17 cellular contexts compared by ENCODE assay signal in genomic region chr1:31122101-31122735, GRCh38. TPM values are rescaled to one million over a fixed set of nuclear protein-coding genes. Genes with fewer than 3 reads are reported as not detected.
A peak's percentile ranks its signal among the peaks of the same experiment; 100 is the strongest.
DNase-seq lines count a peak whose midpoint lies in the region; ATAC-seq, FAIRE-seq and TF ChIP-seq lines count a peak whose summit lies in the region.
"Had no signal": no experiment of that assay in that cellular context is flagged by ENCODE, and none has a peak within 500 bp of the region (broad histone marks: within the 10 kb centered on the region; RNA-seq: fewer than 3 reads in every experiment).

No MANE protein-coding gene starts in this region.

- TF ChIP-seq RAD21 in HepG2 (CRISPR knock-in tag; IDR thresholded peaks at IDR 0.05): no peak

- no peak for TF ChIP-seq POLR2A in HepG2 (IDR thresholded peaks at IDR 0.05; ENCODE audit: insufficient read depth in 1 of 2, low read depth in 2 of 2, low read length in 2 of 2)
- no peak for TF ChIP-seq POLR2A in right lobe of liver (IDR thresholded peaks at IDR 0.05)

- H3K27me3 ChIP-seq in HepG2 (ENCODE audit: control insufficient read depth in 1 of 2, insufficient read depth in 2 of 2, low read length in 2 of 2): peaks cover 0 to 4% of the 10 kb centered on the region in 2 experiments; a peak in 1 of 5 replicates
- H3K27me3 ChIP-seq in right lobe of liver: no peaks in the 10 kb centered on the region
- no peaks in the 10 kb centered on the region; the same call in 1 of the 2 replicates for H3K27me3 ChIP-seq in SJCRH30
- H3K27me3 ChIP-seq: heart right ventricle, vagina had no signal

- H3K36me3 Mint-ChIP-seq in T-cell: no peaks in the 10 kb centered on the region
- H3K36me3 Mint-ChIP-seq: CD4-positive, CD25-positive, alpha-beta regulatory T cell had no signal

- 39% methylated on average over 6 of the region's 6 CpGs for WGBS in HepG2 (ENCODE audit: low lambda C conversion rate)
- WGBS in right lobe of liver (ENCODE audit: insufficient coverage, low coverage, low lambda C conversion rate, missing lambda C conversion rate): 100% methylated on average over 1 of the region's 6 CpGs

- DNase-seq in HepG2 (ENCODE audit: low spot score) (no peak), right lobe of liver (no peak), SJCRH30 (peak; percentile 63 to 76), iPS-NIHi11 (ENCODE audit: low spot score) (peak; percentile 31), SIG-M5 (lab: John Stamatoyannopoulos, UW) (no peak), T-cell (no peak)
- DNase-seq: CD4-positive, CD25-positive, alpha-beta regulatory T cell; central memory CD4-positive, alpha-beta T cell; effector CD8-positive, alpha-beta T cell; heart right ventricle; mucosa of descending colon; NCI-H2029 had no signal

- peaks cover 0 to 3% of the 10 kb centered on the region in 2 donors for H3K27me3 Mint-ChIP-seq in T-cell

- H4K20me1 ChIP-seq in HepG2 (ENCODE audit: insufficient read depth, low read length): no peaks in the 10 kb centered on the region

- no peak overlapping the region for H3K9ac ChIP-seq in HepG2 (ENCODE audit: insufficient read depth, low read depth, low read length)

- no peaks in the 10 kb centered on the region for H3K4me1 Mint-ChIP-seq in T-cell
- H3K4me1 Mint-ChIP-seq: CD4-positive, CD25-positive, alpha-beta regulatory T cell had no signal

- no peak overlapping the region for H3K4me3 Mint-ChIP-seq in T-cell
- H3K4me3 Mint-ChIP-seq: CD4-positive, CD25-positive, alpha-beta regulatory T cell; T-helper 1 cell treated with Interleukin-12 subunit alpha and Interleukin-12 subunit beta and Interleukin-4 antibody, amounts not matched to agents 30 μg/mL and 1 μg/mL, for 36 hours had no signal

- H3K36me3 ChIP-seq in HepG2 (replicated peaks in 1 of 2; ENCODE audit: control insufficient read depth in 1 of 2, insufficient read depth in 2 of 2, low read length in 2 of 2): no peaks in the 10 kb centered on the region
- no peaks in the 10 kb centered on the region for H3K36me3 ChIP-seq in right lobe of liver
- no peaks in the 10 kb centered on the region for H3K36me3 ChIP-seq in SJCRH30
- H3K36me3 ChIP-seq: heart right ventricle, vagina had no signal

- no peak overlapping the region for H3K27ac Mint-ChIP-seq in T-cell
- H3K27ac Mint-ChIP-seq: CD4-positive, CD25-positive, alpha-beta regulatory T cell; T-helper 1 cell treated with Interleukin-12 subunit alpha and Interleukin-12 subunit beta and Interleukin-4 antibody, amounts not matched to agents 30 μg/mL and 1 μg/mL, for 36 hours had no signal

- intact Hi-C loops in HepG2 (cut with micrococcal nuclease; ENCODE audit: unreplicated experiment): no loop called here
- intact Hi-C loops in right lobe of liver (cut with DNase I): no loop called here

- no peak for TF ChIP-seq CTCF in HepG2 (CRISPR knock-in tag; IDR thresholded peaks at IDR 0.05)
- TF ChIP-seq CTCF in right lobe of liver (IDR thresholded peaks at IDR 0.05): no peak

- H3K4me1 ChIP-seq in HepG2 (ENCODE audit: insufficient read depth, low read length): peaks cover 12% of the 10 kb centered on the region; the same call in 1 of the 2 replicates
- no peaks in the 10 kb centered on the region for H3K4me1 ChIP-seq in right lobe of liver
- H3K4me1 ChIP-seq in SJCRH30: no peaks in the 10 kb centered on the region

- H3K4me2 ChIP-seq in HepG2 (ENCODE audit: low read depth, low read length): no peak overlapping the region

- in situ Hi-C loops in HepG2 (cut with HindIII; ENCODE audit: extremely low pct_ligation_motif_present, low pct_unique_long_range_greater_than_20kb): no loop called here

- POLR2A ChIA-PET in HepG2 (lab: Yijun Ruan, JAX): no interaction called here
- POLR2A ChIA-PET in T-cell (lab: Charles Lee): interaction anchor here in 1 of 2 donors (0.5 kb wide), 1 partner anchor 12 kb away, joined by 4 read pairs; no protein-coding TSS in a partner anchor

- no peak overlapping the region for H3K27ac ChIP-seq in HepG2 (ENCODE audit: extremely low read length, insufficient read depth, low read length)
- no peak overlapping the region for H3K27ac ChIP-seq in right lobe of liver
- H3K27ac ChIP-seq in SJCRH30: no peak overlapping the region
- H3K27ac ChIP-seq: heart right ventricle, vagina had no signal

- FAIRE-seq in HepG2 (lab: Jason Lieb, UNC): no peak
- FAIRE-seq: GM19239 had no signal

- H3K4me3 ChIP-seq in HepG2 (replicated peaks in 1 of 3; ENCODE audit: insufficient read depth in 1 of 3, low read depth in 2 of 3, low read length in 3 of 3) (no peak overlapping the region), right lobe of liver (no peak overlapping the region), SJCRH30 (no peak overlapping the region)
- H3K4me3 ChIP-seq: heart right ventricle, mucosa of descending colon, vagina had no signal

- H2AFZ ChIP-seq in HepG2 (ENCODE audit: low read length): no peak overlapping the region

- no peak; the same call in 1 of the 3 replicates for ATAC-seq in HepG2
- no peak for ATAC-seq in right lobe of liver
- no peak for ATAC-seq in HG02763 (IDR thresholded peaks at IDR 0.05; ENCODE audit: unreplicated experiment)
- no peak for ATAC-seq in T-cell (replicated peaks in 1 of 4)
- no peak for ATAC-seq in GM19328 (IDR thresholded peaks at IDR 0.05; ENCODE audit: unreplicated experiment)
- ATAC-seq: mucosa of descending colon had no signal

- H3K9me3 ChIP-seq in HepG2 (ENCODE audit: low read length) (no peaks in the 10 kb centered on the region), right lobe of liver (no peaks in the 10 kb centered on the region), SJCRH30 (replicated peaks) (no peaks in the 10 kb centered on the region)
- H3K9me3 ChIP-seq: heart right ventricle, mucosa of descending colon, vagina had no signal

- TF ChIP-seq EP300 in HepG2 (IDR thresholded peaks at IDR 0.05; ENCODE audit: low read depth in 2 of 2, low read length in 2 of 2): no peak
- no peak for TF ChIP-seq EP300 in HepG2 (CRISPR knock-in tag; IDR thresholded peaks at IDR 0.05; ENCODE audit: borderline replicate concordance)

- no peaks in the 10 kb centered on the region for H3K9me3 Mint-ChIP-seq in T-cell
- H3K9me3 Mint-ChIP-seq: CD4-positive, CD25-positive, alpha-beta regulatory T cell; T-helper 1 cell treated with Interleukin-12 subunit alpha and Interleukin-12 subunit beta and Interleukin-4 antibody, amounts not matched to agents 30 μg/mL and 1 μg/mL, for 36 hours had no signal

- H3K79me2 ChIP-seq in HepG2 (ENCODE audit: insufficient read depth, low read length): no peaks in the 10 kb centered on the region

- no TSS peak for BruUV-seq in HepG2 (replicated peaks; lab: Mats Ljungman, UMichigan)

- CTCF ChIA-PET in HepG2 (lab: Yijun Ruan, JAX; ENCODE audit: low intra/inter-chr PET ratio, low total read pairs) (no interaction called here), T-cell (lab: Charles Lee) (no interaction called here)

TF ChIP-seq in HepG2, 621 proteins besides CTCF, POLR2A, EP300 and RAD21 (continues in another document):
- no peak for TF ChIP-seq ZGPAT (CRISPR knock-in tag; IDR thresholded peaks at IDR 0.05)

RNA-seq across cellular contexts. Expression of gene PUM1, which starts 56.7 kb away (rescaled TPM):
- total RNA-seq in HepG2 (2016; rRNA removed; fragmentation: Illumina TruSeq; extraction: Trizol) (64.7 and 84.6 TPM in 2 replicates), right lobe of liver (10 to 100 TPM; 30.9 to 51.6 (median 42.0) TPM), T-cell (100 to 1,000 TPM; 146 to 229 (median 154) TPM)
- 68.9 and 70.1 TPM in 2 replicates for total RNA-seq in HepG2 (2016; cell fraction: cytosol; rRNA removed; fragmentation: Illumina TruSeq; extraction: Trizol; ENCODE audit: low read depth)
- 57.0 and 74.5 TPM in 2 replicates for total RNA-seq in HepG2 (2016; cell fraction: insoluble cytoplasmic fraction; rRNA removed; fragmentation: Illumina TruSeq; extraction: Trizol)
- total RNA-seq in HepG2 (2016; cell fraction: membrane; rRNA removed; fragmentation: Illumina TruSeq; extraction: Trizol): 30.6 and 37.0 TPM in 2 replicates
- total RNA-seq in HepG2 (2016; cell fraction: nucleus; rRNA removed; fragmentation: Illumina TruSeq; extraction: Trizol): 99.1 and 105 TPM in 2 replicates
- 91.0 and 95.0 TPM in 2 replicates for polyA plus RNA-seq in HepG2 (2011; rRNA removed)
- polyA plus RNA-seq in HepG2 (2011; cell fraction: cytosol; rRNA removed): 98.1 and 107 TPM in 2 replicates
- polyA plus RNA-seq in HepG2 (2011; cell fraction: nucleus; rRNA removed): 116 and 134 TPM in 2 replicates
- polyA plus RNA-seq in HepG2 (2012): 83.5 and 85.2 TPM in 2 replicates
- 1.5 and 2.0 TPM in 2 replicates for polyA plus RNA-seq in HepG2 (2016; cell fraction: cytosol; fragmentation: Illumina TruSeq; extraction: Trizol; ENCODE audit: low read depth)
- 53.8 and 55.5 TPM in 2 replicates for polyA plus RNA-seq in HepG2 (2016; cell fraction: insoluble cytoplasmic fraction; fragmentation: Illumina TruSeq; extraction: Trizol; ENCODE audit: low read depth)
- polyA plus RNA-seq in HepG2 (2016; cell fraction: membrane; fragmentation: Illumina TruSeq; extraction: Trizol; ENCODE audit: low read depth): 6.6 and 7.3 TPM in 2 replicates
- 59.9 and 64.4 TPM in 2 replicates for polyA plus RNA-seq in HepG2 (2016; cell fraction: nucleus; fragmentation: Illumina TruSeq; extraction: Trizol; ENCODE audit: insufficient read depth, low read depth)
- 428 and 564 TPM in 2 replicates for polyA minus RNA-seq in HepG2 (2011; rRNA and poly(A)+ RNA removed; ENCODE audit: low replicate concordance)
- 112 and 124 TPM in 2 replicates for polyA minus RNA-seq in HepG2 (2011; cell fraction: cytosol; rRNA and poly(A)+ RNA removed)
- 187 and 190 TPM in 2 replicates for polyA minus RNA-seq in HepG2 (2011; cell fraction: nucleus; rRNA and poly(A)+ RNA removed)
- total RNA-seq in SJCRH30 (2014; rRNA removed; shearing (Covaris generic)): 99.1 and 99.7 TPM in 2 replicates

Comparison
In these comparisons a context has a peak if more than half of its experiments do, and no peak if none do; other contexts are left out.
1. DNase-seq: peak in SJCRH30 (2 of 2) and iPS-NIHi11 (single experiment); none in HepG2 (single experiment), right lobe of liver (0 of 3), SIG-M5 (single experiment) and T-cell (0 of 34).